23 cellular contexts compared by ENCODE assay signal in genomic region chr7:2168612-2169312, GRCh38.
DNase-seq lines count a peak whose midpoint lies in the region; ATAC-seq, FAIRE-seq and TF ChIP-seq lines count a peak whose summit lies in the region.
"Had no signal": no experiment of that assay in that cellular context is flagged by ENCODE, and none has a peak within 500 bp of the region (broad histone marks: within the 10 kb centered on the region; RNA-seq: fewer than 3 reads in every experiment).

No MANE protein-coding gene starts in this region.

- H3K36me3 ChIP-seq in HepG2 (replicated peaks in 1 of 2; ENCODE audit: control insufficient read depth in 1 of 2, insufficient read depth in 2 of 2, low read length in 2 of 2): peaks cover 0 to 11% of the 10 kb centered on the region in 2 experiments; a peak in 2 of 5 replicates
- H3K36me3 ChIP-seq in right lobe of liver: no peaks in the 10 kb centered on the region
- peaks cover 5% of the 10 kb centered on the region for H3K36me3 ChIP-seq in bronchial epithelial cell (ENCODE audit: control insufficient read depth, insufficient read depth, low read length)
- no peaks in the 10 kb centered on the region for H3K36me3 ChIP-seq in colonic mucosa
- H3K36me3 ChIP-seq in ascending aorta: peaks cover 0 to 3% of the 10 kb centered on the region in 2 donors

- WGBS in HepG2 (ENCODE audit: low lambda C conversion rate): 94% methylated on average over 37 of the region's 37 CpGs
- WGBS in right lobe of liver (ENCODE audit: insufficient coverage, low coverage, low lambda C conversion rate, missing lambda C conversion rate): 91% methylated on average over 21 of the region's 37 CpGs

- POLR2A ChIA-PET in HepG2 (lab: Yijun Ruan, JAX): no interaction called here

- FAIRE-seq in HepG2 (lab: Jason Lieb, UNC) (no peak), bronchial epithelial cell (lab: Jason Lieb, UNC) (no peak)
- FAIRE-seq: TTC549 had no signal

- no TSS peak for BruUV-seq in HepG2 (replicated peaks; lab: Mats Ljungman, UMichigan)

- TF ChIP-seq CTCF in HepG2 (CRISPR knock-in tag; IDR thresholded peaks at IDR 0.05) (no peak), right lobe of liver (IDR thresholded peaks at IDR 0.05) (no peak), bronchial epithelial cell (IDR thresholded peaks at IDR 0.05; ENCODE audit: insufficient read depth, low read length, severe bottlenecking) (no peak), colonic mucosa (IDR thresholded peaks at IDR 0.05) (no peak), ascending aorta (IDR thresholded peaks at IDR 0.05) (no peak)

- H3K27me3 ChIP-seq in HepG2 (ENCODE audit: control insufficient read depth in 1 of 2, insufficient read depth in 2 of 2, low read length in 2 of 2) (no peaks in the 10 kb centered on the region), right lobe of liver (no peaks in the 10 kb centered on the region), bronchial epithelial cell (ENCODE audit: control insufficient read depth, insufficient read depth, low read length) (peaks cover 2% of the 10 kb centered on the region), colonic mucosa (no peaks in the 10 kb centered on the region), ascending aorta (no peaks in the 10 kb centered on the region)
- H3K27me3 ChIP-seq: stomach had no signal

- H4K20me1 ChIP-seq in HepG2 (ENCODE audit: insufficient read depth, low read length): no peaks in the 10 kb centered on the region

- CTCF ChIA-PET in HepG2 (lab: Yijun Ruan, JAX; ENCODE audit: low intra/inter-chr PET ratio, low total read pairs): no interaction called here

- H3K27ac ChIP-seq in HepG2 (ENCODE audit: extremely low read length, insufficient read depth, low read length): no peak overlapping the region
- H3K27ac ChIP-seq in right lobe of liver: no peak overlapping the region
- H3K27ac ChIP-seq in colonic mucosa: no peak overlapping the region
- no peak overlapping the region for H3K27ac ChIP-seq in ascending aorta
- H3K27ac ChIP-seq: parathyroid adenoma, stomach had no signal

- no peak overlapping the region for H3K4me3 ChIP-seq in HepG2 (replicated peaks in 1 of 3; ENCODE audit: insufficient read depth in 1 of 3, low read depth in 2 of 3, low read length in 3 of 3)
- no peak overlapping the region for H3K4me3 ChIP-seq in right lobe of liver
- no peak overlapping the region for H3K4me3 ChIP-seq in bronchial epithelial cell (ENCODE audit: low read depth, low read length)
- no peak overlapping the region for H3K4me3 ChIP-seq in colonic mucosa
- no peak overlapping the region for H3K4me3 ChIP-seq in ascending aorta
- H3K4me3 ChIP-seq: stomach had no signal

- no peak for TF ChIP-seq RAD21 in HepG2 (CRISPR knock-in tag; IDR thresholded peaks at IDR 0.05)

- intact Hi-C loops in HepG2 (cut with micrococcal nuclease; ENCODE audit: unreplicated experiment) (no loop called here), right lobe of liver (cut with DNase I) (no loop called here), colonic mucosa (cut with DNase I) (no loop called here), ascending aorta (cut with DNase I) (no loop called here)

- no peak overlapping the region for H2AFZ ChIP-seq in HepG2 (ENCODE audit: low read length)
- H2AFZ ChIP-seq: parathyroid adenoma had no signal

- in situ Hi-C loops in HepG2 (cut with HindIII; ENCODE audit: extremely low pct_ligation_motif_present, low pct_unique_long_range_greater_than_20kb): no loop called here

- TF ChIP-seq POLR2A in HepG2 (IDR thresholded peaks at IDR 0.05; ENCODE audit: insufficient read depth in 1 of 2, low read depth in 2 of 2, low read length in 2 of 2) (no peak), right lobe of liver (IDR thresholded peaks at IDR 0.05) (no peak)

- H3K4me2 ChIP-seq in HepG2 (ENCODE audit: low read depth, low read length): no peak overlapping the region

- no peaks in the 10 kb centered on the region for H3K9me3 ChIP-seq in HepG2 (ENCODE audit: low read length)
- no peaks in the 10 kb centered on the region for H3K9me3 ChIP-seq in right lobe of liver
- no peaks in the 10 kb centered on the region for H3K9me3 ChIP-seq in colonic mucosa
- no peaks in the 10 kb centered on the region for H3K9me3 ChIP-seq in ascending aorta
- H3K9me3 ChIP-seq: stomach had no signal

- TF ChIP-seq EP300 in HepG2 (IDR thresholded peaks at IDR 0.05; ENCODE audit: low read depth in 2 of 2, low read length in 2 of 2) (no peak), HepG2 (CRISPR knock-in tag; IDR thresholded peaks at IDR 0.05; ENCODE audit: borderline replicate concordance) (no peak)

- H3K9ac ChIP-seq in HepG2 (ENCODE audit: insufficient read depth, low read depth, low read length) (no peak overlapping the region), colonic mucosa (ENCODE audit: low read depth in 2 of 2, low read length in 2 of 2) (no peak overlapping the region)
- H3K9ac ChIP-seq: parathyroid adenoma had no signal

- H3K79me2 ChIP-seq in HepG2 (ENCODE audit: insufficient read depth, low read length): no peaks in the 10 kb centered on the region

- no peak for ATAC-seq in HepG2
- no peak for ATAC-seq in right lobe of liver

- H3K4me1 ChIP-seq in HepG2 (ENCODE audit: insufficient read depth, low read length): peaks cover 73% of the 10 kb centered on the region
- no peaks in the 10 kb centered on the region for H3K4me1 ChIP-seq in right lobe of liver
- H3K4me1 ChIP-seq in colonic mucosa: no peaks in the 10 kb centered on the region
- peaks cover 0 to 13% of the 10 kb centered on the region in 2 donors for H3K4me1 ChIP-seq in ascending aorta
- H3K4me1 ChIP-seq: parathyroid adenoma had no signal

- no peak for DNase-seq in HepG2 (ENCODE audit: low spot score)
- no peak for DNase-seq in right lobe of liver
- peak; percentile 5 for DNase-seq in bronchial epithelial cell (ENCODE audit: low read depth)
- peak; percentile 57 for DNase-seq in mesenteric fat pad (ENCODE audit: low spot score)
- no peak for DNase-seq in colonic mucosa
- no peak for DNase-seq in activated T-cell treated with anti-CD3 and anti-CD28 coated beads, Interleukin-2, amount 50 U/mL, for 48 hours
- no peak for DNase-seq in NCI-H524 treated with DMSO at 0.1 percent for 48 hours (lab: John Stamatoyannopoulos, UW)
- DNase-seq in ascending aorta (ENCODE audit: low spot score in 2 of 2): no peak
- DNase-seq: ACHN; activated CD4-positive, alpha-beta T cell treated with anti-CD3 and anti-CD28 coated beads, Interleukin-2, amount 10 ng/mL, durations not matched to agents 24 days and 14 days; activated gamma-delta T cell; CD4-positive, CD25-positive, alpha-beta regulatory T cell; central memory CD4-positive, alpha-beta T cell; DMS53; effector CD8-positive, alpha-beta T cell; HFFc6; Kasumi-1; NCI-H1092; NCI-H2029 treated with DMSO at 0.1 percent for 48 hours; NCI-H69; stomach had no signal

TF ChIP-seq in HepG2, 621 proteins besides CTCF, POLR2A, EP300 and RAD21 (continues in another document):
- TF ChIP-seq ZFP91 (CRISPR knock-in tag; IDR thresholded peaks at IDR 0.05; ENCODE audit: borderline replicate concordance): no peak
- TF ChIP-seq ZBTB33 (CRISPR knock-in tag; IDR thresholded peaks at IDR 0.05): peak; percentile 95

Comparison
In these comparisons a context has a peak if more than half of its experiments do, and no peak if none do; other contexts are left out.
1. DNase-seq: peak in bronchial epithelial cell (single experiment) and mesenteric fat pad (single experiment); none in HepG2 (single experiment), right lobe of liver (0 of 3), colonic mucosa (single experiment), activated T-cell treated with anti-CD3 and anti-CD28 coated beads, Interleukin-2, amount 50 U/mL, for 48 hours (0 of 2), NCI-H524 treated with DMSO at 0.1 percent for 48 hours (single experiment) and ascending aorta (0 of 2).